Comparison of ENCODE assay signal across 24 cellular contexts in genomic region chr6:156455847-156456246, GRCh38.
"Had no signal": no experiment of that assay in that cellular context is flagged by ENCODE, and none has a peak within 500 bp of the region (broad histone marks: within the 10 kb centered on the region; RNA-seq: fewer than 3 reads in every experiment).

No MANE protein-coding gene starts in this region.

- H2AFZ ChIP-seq: hepatocyte had no signal

- H3K36me3 Mint-ChIP-seq: immature natural killer cell, mesothelial cell of epicardium had no signal

- H3K4me2 ChIP-seq: hepatocyte had no signal

- ATAC-seq: effector memory CD8-positive, alpha-beta T cell; foreskin keratinocyte; gastroesophageal sphincter; heart left ventricle; left colon; left lobe of liver; lower lobe of right lung; mucosa of descending colon had no signal

- DNase-seq: colonic mucosa; cortex of kidney; effector CD8-positive, alpha-beta T cell; effector memory CD8-positive, alpha-beta T cell; foreskin keratinocyte; heart left ventricle; hypothalamus; immature natural killer cell; islet precursor cell; kidney; kidney glomerular epithelial cell; left colon; left ventricle myocardium inferior; lower lobe of right lung; mesenchymal stem cell; mucosa of descending colon had no signal

- H3K36me3 ChIP-seq: colonic mucosa, esophagus muscularis mucosa, gastroesophageal sphincter, heart left ventricle, left ventricle myocardium inferior, lower lobe of right lung had no signal

- H3K27ac Mint-ChIP-seq: dendritic cell treated with granulocyte-macrophage colony-stimulating factor and Interleukin-4, amounts not matched to agents 40 ng/mL and 50 ng/mL, for 4 days; effector memory CD8-positive, alpha-beta T cell; immature natural killer cell; mesothelial cell of epicardium had no signal

- H3K4me1 Mint-ChIP-seq: immature natural killer cell, mesothelial cell of epicardium had no signal

- H3K4me3 ChIP-seq: colonic mucosa, esophagus muscularis mucosa, gastroesophageal sphincter, heart left ventricle, hepatocyte, left ventricle myocardium inferior, lower lobe of right lung, mucosa of descending colon had no signal

- H3K27me3 Mint-ChIP-seq: dendritic cell treated with granulocyte-macrophage colony-stimulating factor and Interleukin-4, amounts not matched to agents 40 ng/mL and 50 ng/mL, for 4 days had no signal

- H3K4me3 Mint-ChIP-seq: dendritic cell treated with granulocyte-macrophage colony-stimulating factor and Interleukin-4, amounts not matched to agents 40 ng/mL and 50 ng/mL, for 4 days; effector memory CD8-positive, alpha-beta T cell; immature natural killer cell; mesothelial cell of epicardium had no signal

- H3K27me3 ChIP-seq: colonic mucosa, esophagus muscularis mucosa, foreskin keratinocyte, gastroesophageal sphincter, heart left ventricle, hepatocyte had no signal

- FAIRE-seq: endothelial cell of umbilical vein, frontal cortex, kidney had no signal

- H3K79me2 ChIP-seq: hepatocyte had no signal

- H3K9me3 Mint-ChIP-seq: immature natural killer cell had no signal

- H3K4me1 ChIP-seq: colonic mucosa, esophagus muscularis mucosa, foreskin keratinocyte, gastroesophageal sphincter, heart left ventricle, left ventricle myocardium inferior, lower lobe of right lung had no signal

- H3K27ac ChIP-seq: colonic mucosa, esophagus muscularis mucosa, foreskin keratinocyte, gastroesophageal sphincter, heart left ventricle, hepatocyte, left ventricle myocardium inferior, lower lobe of right lung had no signal

- H3K9me3 ChIP-seq: colonic mucosa, esophagus muscularis mucosa, gastroesophageal sphincter, lower lobe of right lung, mucosa of descending colon had no signal
